In genomic region chr7:46000513-46000912, GRCh38 we compare ENCODE assay signal across 7 cellular contexts.
"Had no signal": no experiment of that assay in that cellular context is flagged by ENCODE, and none has a peak within 500 bp of the region (broad histone marks: within the 10 kb centered on the region; RNA-seq: fewer than 3 reads in every experiment).

No MANE protein-coding gene starts in this region.

- H3K4me3 Mint-ChIP-seq: IgD-negative memory B cell had no signal

- H3K27ac Mint-ChIP-seq: IgD-negative memory B cell had no signal

- DNase-seq: IMR-90, KBM-7 had no signal

- ATAC-seq: HepG2, K562 had no signal

- H3K4me3 ChIP-seq: K562 had no signal

- H3K27me3 Mint-ChIP-seq: IgD-negative memory B cell had no signal

- H3K27ac ChIP-seq: HL-60 had no signal

- FAIRE-seq: HepG2, HTR-8/SVneo, K562 had no signal
